19 cellular contexts compared by ENCODE assay signal in genomic region chr16:70152578-70153302, GRCh38. TPM values are rescaled to one million over a fixed set of nuclear protein-coding genes. Genes with fewer than 3 reads are reported as not detected.
DNase-seq lines count a peak whose midpoint lies in the region; ATAC-seq, FAIRE-seq and TF ChIP-seq lines count a peak whose summit lies in the region.
"Had no signal": no experiment of that assay in that cellular context is flagged by ENCODE, and none has a peak within 500 bp of the region (broad histone marks: within the 10 kb centered on the region; RNA-seq: fewer than 3 reads in every experiment).

No MANE protein-coding gene starts in this region.

- no peak for TF ChIP-seq POLR2A in testis (IDR thresholded peaks at IDR 0.05)

- H2BK12ac ChIP-seq in trophoblast cell (ENCODE audit: low read length), result no peak overlapping the region

- no peak overlapping the region for H3K9ac ChIP-seq in trophoblast cell (ENCODE audit: low read length)

- no peak for FAIRE-seq in D721Med (lab: Jason Lieb, UNC)
- FAIRE-seq: GM18507 had no signal

- no peaks in the 10 kb centered on the region for H3K9me3 ChIP-seq in testis
- H3K9me3 ChIP-seq in trophoblast cell (ENCODE audit: insufficient read depth, low read depth, low read length), result no peaks in the 10 kb centered on the region
- H3K9me3 ChIP-seq: heart left ventricle had no signal

- no peak overlapping the region for H3K4ac ChIP-seq in trophoblast cell (ENCODE audit: low read depth, low read length)

- no peak overlapping the region for H3K23ac ChIP-seq in trophoblast cell (ENCODE audit: low read length)

- intact Hi-C loops in sciatic nerve (cut with DNase I), result no loop called here
- intact Hi-C loops in testis (cut with DNase I; ENCODE audit: low total_unique reads), result no loop called here

- H3K4me2 ChIP-seq in trophoblast cell (ENCODE audit: low read length), result no peak overlapping the region

- no peaks in the 10 kb centered on the region for H3K27me3 ChIP-seq in testis
- no peaks in the 10 kb centered on the region for H3K27me3 ChIP-seq in trophoblast cell (ENCODE audit: insufficient read depth, low read length)
- H3K27me3 ChIP-seq: heart left ventricle had no signal

- no peak overlapping the region for H2AK5ac ChIP-seq in trophoblast cell (ENCODE audit: low read length)

- H3K4me3 ChIP-seq in testis (no peak overlapping the region), trophoblast cell (ENCODE audit: low read depth, low read length) (no peak overlapping the region)
- H3K4me3 ChIP-seq: heart left ventricle had no signal

- no peak overlapping the region for H2BK5ac ChIP-seq in trophoblast cell (ENCODE audit: low read depth, low read length, poor library complexity)

- H4K12ac ChIP-seq in trophoblast cell (ENCODE audit: low read depth, low read length), result no peak overlapping the region

- WGBS in testis, 2 donors, result 94 to 95% methylated on average over 13 of the region's 13 CpGs
- WGBS in trophoblast cell (ENCODE audit: extremely low coverage, insufficient coverage, insufficient read length), result no CpG with 5 or more reads among the region's 13 CpGs

- H3K27ac ChIP-seq in testis (peak overlapping the region in 1 of 2 donors; percentile 2), trophoblast cell (ENCODE audit: low read depth, low read length) (no peak overlapping the region)
- H3K27ac ChIP-seq: heart left ventricle, RWPE1 had no signal

- H4K8ac ChIP-seq in trophoblast cell (ENCODE audit: low read depth, low read length), result no peak overlapping the region

- no peak overlapping the region for H2BK120ac ChIP-seq in trophoblast cell (ENCODE audit: insufficient read depth, low read length, poor library complexity)

- no peak for TF ChIP-seq CTCF in D721Med (IDR thresholded peaks at IDR 0.05; ENCODE audit: insufficient read depth, missing control alignments)
- TF ChIP-seq CTCF in testis (IDR thresholded peaks at IDR 0.05), result no peak

- peak; percentile 77 for ATAC-seq in left lobe of liver
- ATAC-seq in sciatic nerve, result no peak

- DNase-seq in D721Med (ENCODE audit: insufficient read length, low spot score), result peak; percentile 6
- peak; percentile 78 for DNase-seq in HuH-7.5 (ENCODE audit: low spot score)
- DNase-seq in left lobe of liver (ENCODE audit: low spot score), result peak; percentile 55
- peak; percentile 36 for DNase-seq in sciatic nerve (ENCODE audit: low spot score)
- no peak for DNase-seq in LoVo (ENCODE audit: low spot score)
- no peak for DNase-seq in testis
- DNase-seq in cerebellum (ENCODE audit: low spot score), result no peak
- no peak for DNase-seq in trophoblast cell
- DNase-seq: activated CD4-positive, alpha-beta T cell treated with anti-CD3 and anti-CD28 coated beads, Interleukin-2, amount 10 ng/mL, durations not matched to agents 7 days and 5 days; activated CD8-positive, alpha-beta memory T cell treated with anti-CD3 and anti-CD28 coated beads, Interleukin-2, amount 50 U/mL, for 4 hours; activated effector memory CD4-positive, alpha-beta T cell treated with anti-CD3 and anti-CD28 coated beads, Interleukin-2, amount 50 U/mL, for 16 hours; amniotic stem cell; heart left ventricle; mesenchymal stem cell; NCI-H1092; NCI-H2029; NCI-H510A had no signal

- no peaks in the 10 kb centered on the region for H3K79me2 ChIP-seq in trophoblast cell (ENCODE audit: control insufficient read depth, insufficient read depth, low read length, poor library complexity)

- H2AFZ ChIP-seq in trophoblast cell (ENCODE audit: insufficient read depth, low read length, poor library complexity), result no peak overlapping the region

- H3K79me1 ChIP-seq in trophoblast cell (ENCODE audit: low read length), result no peaks in the 10 kb centered on the region

- H3K14ac ChIP-seq in trophoblast cell (ENCODE audit: low read length), result no peak overlapping the region

- H3K18ac ChIP-seq in trophoblast cell (ENCODE audit: low read length), result no peak overlapping the region

- H3K36me3 ChIP-seq in testis (ENCODE audit: low read depth, missing control alignments) (no peaks in the 10 kb centered on the region), trophoblast cell (ENCODE audit: control insufficient read depth in 1 of 2, insufficient read depth in 2 of 2, low read length in 2 of 2) (peaks cover 33 to 59% of the 10 kb centered on the region in 2 experiments)

- H4K91ac ChIP-seq in trophoblast cell (ENCODE audit: low read depth, low read length), result no peak overlapping the region

- no peaks in the 10 kb centered on the region for H3K4me1 ChIP-seq in testis
- no peaks in the 10 kb centered on the region for H3K4me1 ChIP-seq in trophoblast cell (ENCODE audit: control insufficient read depth in 1 of 2, insufficient read depth in 2 of 2, low read length in 2 of 2)
- H3K4me1 ChIP-seq: heart left ventricle had no signal

RNA-seq across cellular contexts. Expression of gene CLEC18C, which starts 20.8 kb away (rescaled TPM):
- total RNA-seq in left lobe of liver, result 0.40 TPM
- 0.58 TPM for total RNA-seq in sciatic nerve
- 10 to 100 TPM in 1 of 2 donors, 1 to 10 TPM in 1; 7.9 to 31.9 TPM for total RNA-seq in testis
- 3.1 TPM for polyA plus RNA-seq in testis (ENCODE audit: insufficient read depth, low read depth, low replicate concordance)
- total RNA-seq in cerebellum, result 2.3 TPM
- not detected in 2 replicates for polyA plus RNA-seq in trophoblast cell (2013)

RNA-seq across cellular contexts. Expression of gene PDPR, which starts 38.6 kb away (rescaled TPM):
- total RNA-seq in left lobe of liver, result 7.8 TPM
- 35.7 TPM for total RNA-seq in sciatic nerve
- total RNA-seq in testis, result 10 to 100 TPM; 53.6 to 56.0 TPM
- 28.6 TPM for polyA plus RNA-seq in testis (ENCODE audit: insufficient read depth, low read depth, low replicate concordance)
- total RNA-seq in cerebellum, result 22.0 TPM
- polyA plus RNA-seq in trophoblast cell (2013), result 13.3 and 13.4 TPM in 2 replicates

Comparison
In these comparisons a context has a peak if more than half of its experiments do, and no peak if none do; other contexts are left out.
1. DNase-seq: peak in D721Med (single experiment), HuH-7.5 (single experiment), left lobe of liver (single experiment) and sciatic nerve (single experiment); none in LoVo (single experiment), testis (single experiment), cerebellum (single experiment) and trophoblast cell (0 of 2).